ENCODE assay signal across 11 cellular contexts in the genomic region with DNA sequence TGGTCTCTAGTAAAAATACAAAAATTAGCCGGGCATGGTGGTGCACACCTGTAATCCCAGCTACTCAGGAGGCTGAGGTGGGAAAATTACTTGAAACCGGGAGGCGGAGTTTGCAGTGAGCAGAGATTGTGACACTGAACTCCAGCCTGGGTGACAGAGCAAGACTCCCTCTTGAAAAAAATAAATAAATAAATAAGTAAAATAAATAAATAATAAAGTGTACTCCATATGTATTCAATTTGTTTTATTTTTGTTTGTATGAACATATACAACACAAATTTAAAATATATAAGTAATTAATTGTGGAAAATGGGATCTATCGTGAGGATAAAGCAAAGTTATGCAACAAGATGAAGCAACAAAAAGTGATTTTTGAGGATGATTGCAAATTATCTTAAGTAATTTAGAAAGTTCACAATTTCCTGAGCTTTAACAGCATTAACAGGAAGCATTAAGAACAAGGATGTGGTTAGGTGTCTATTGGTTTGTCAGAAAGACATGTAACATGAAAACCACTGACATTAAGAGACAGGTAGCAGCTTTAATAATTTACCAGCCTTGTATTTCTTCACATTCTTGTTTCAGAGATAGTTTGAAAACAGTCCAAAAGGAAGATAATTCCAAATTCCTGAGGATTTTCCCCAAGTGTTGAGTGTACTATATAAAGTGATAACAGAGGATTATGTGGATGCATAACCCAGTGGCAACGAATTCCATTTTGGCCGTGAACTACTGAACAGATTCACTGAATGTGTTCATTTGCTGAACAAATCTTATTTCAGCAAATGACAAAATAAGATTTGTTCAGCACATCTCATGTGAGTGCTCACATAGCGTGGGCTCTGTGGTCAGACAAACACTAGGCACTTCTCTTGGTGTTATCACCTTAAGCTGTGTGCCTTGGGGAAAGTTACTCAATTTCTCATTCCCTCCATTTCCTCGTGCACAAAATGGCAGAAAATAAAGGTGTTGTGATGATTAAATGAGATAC.
DNase-seq lines count a peak whose midpoint lies in the region; ATAC-seq, FAIRE-seq and TF ChIP-seq lines count a peak whose summit lies in the region.
"Had no signal": no experiment of that assay in that cellular context is flagged by ENCODE, and none has a peak within 500 bp of the region (broad histone marks: within the 10 kb centered on the region; RNA-seq: fewer than 3 reads in every experiment).

No MANE protein-coding gene starts in this region.

- H4K20me1 ChIP-seq in astrocyte (ENCODE audit: insufficient read depth, low read length): no peaks in the 10 kb centered on the region

- CTCF ChIA-PET in activated naive CD4-positive, alpha-beta T cell treated with anti-CD3 and anti-CD28 coated beads for 36 hours (lab: Charles Lee): interaction anchor here (1.1 to 1.4 kb wide), 3 partner anchors 9 to 209 kb away, joined by 3 to 7 read pairs (median 4); no protein-coding TSS in a partner anchor

- DNase-seq in activated naive CD4-positive, alpha-beta T cell treated with anti-CD3 and anti-CD28 coated beads for 36 hours: no peak
- DNase-seq in activated naive CD4-positive, alpha-beta T cell treated with anti-CD3 and anti-CD28 coated beads, Interleukin-2, amount 50 U/mL, for 16 hours: no peak
- DNase-seq in astrocyte (ENCODE audit: low read depth) (peak; percentile 29), upper lobe of right lung (no peak), suprapubic skin (ENCODE audit: low spot score in 2 of 2) (no peak), anterior cingulate cortex (lab: John Stamatoyannopoulos, UW) (no peak), GM19240 (ENCODE audit: insufficient read length, low spot score) (no peak)
- DNase-seq: dorsolateral prefrontal cortex, NCI-H69 had no signal

- no peaks in the 10 kb centered on the region for H3K79me2 ChIP-seq in astrocyte (ENCODE audit: insufficient read depth, low read length)

- no peak for FAIRE-seq in astrocyte (lab: Jason Lieb, UNC)

- no peak overlapping the region for H3K9ac ChIP-seq in astrocyte (ENCODE audit: low read length)

- no peak for TF ChIP-seq CTCF in astrocyte (IDR thresholded peaks at IDR 0.05; ENCODE audit: insufficient read depth, low read depth, low read length)
- TF ChIP-seq CTCF in upper lobe of right lung (IDR thresholded peaks at IDR 0.05): no peak
- no peak for TF ChIP-seq CTCF in suprapubic skin (IDR thresholded peaks at IDR 0.05)

- H3K4me1 ChIP-seq in astrocyte (ENCODE audit: insufficient read depth, low read length) (no peaks in the 10 kb centered on the region), upper lobe of right lung (no peaks in the 10 kb centered on the region), suprapubic skin (no peaks in the 10 kb centered on the region)

- WGBS in suprapubic skin: 81% methylated on average over 8 of the region's 8 CpGs

- no peaks in the 10 kb centered on the region for H3K36me3 ChIP-seq in KOPT-K1 (ENCODE audit: insufficient read depth, low read length)
- no peaks in the 10 kb centered on the region for H3K36me3 ChIP-seq in astrocyte (ENCODE audit: insufficient read depth, low read length)
- H3K36me3 ChIP-seq in upper lobe of right lung: no peaks in the 10 kb centered on the region
- H3K36me3 ChIP-seq in suprapubic skin: no peaks in the 10 kb centered on the region

- no peaks in the 10 kb centered on the region for H3K27me3 Mint-ChIP-seq in activated naive CD4-positive, alpha-beta T cell treated with anti-CD3 and anti-CD28 coated beads for 36 hours (ENCODE audit: low read depth)
- H3K27me3 Mint-ChIP-seq in astrocyte (ENCODE audit: low read depth, unreplicated experiment): no peaks in the 10 kb centered on the region

- peak overlapping the region; percentile 90 for H3K27ac Mint-ChIP-seq in activated naive CD4-positive, alpha-beta T cell treated with anti-CD3 and anti-CD28 coated beads for 36 hours
- no peak overlapping the region for H3K27ac Mint-ChIP-seq in astrocyte (ENCODE audit: unreplicated experiment)

- H2AFZ ChIP-seq in astrocyte (ENCODE audit: low read depth, low read length): no peak overlapping the region

- H3K4me3 Mint-ChIP-seq in activated naive CD4-positive, alpha-beta T cell treated with anti-CD3 and anti-CD28 coated beads for 36 hours: peak overlapping the region; percentile 18
- H3K4me3 Mint-ChIP-seq in astrocyte (ENCODE audit: unreplicated experiment): no peak overlapping the region

- TF ChIP-seq POLR2A in suprapubic skin (IDR thresholded peaks at IDR 0.05): no peak

- no peak overlapping the region for H3K4me2 ChIP-seq in astrocyte (ENCODE audit: low read length)

- peaks cover 57% of the 10 kb centered on the region for H3K9me3 Mint-ChIP-seq in activated naive CD4-positive, alpha-beta T cell treated with anti-CD3 and anti-CD28 coated beads for 36 hours
- peaks cover 6% of the 10 kb centered on the region for H3K9me3 Mint-ChIP-seq in astrocyte (ENCODE audit: unreplicated experiment)

- peaks cover 92% of the 10 kb centered on the region for H3K9me3 ChIP-seq in KOPT-K1 (ENCODE audit: insufficient read depth, low read length, poor library complexity, severe bottlenecking)
- no peaks in the 10 kb centered on the region for H3K9me3 ChIP-seq in astrocyte (ENCODE audit: insufficient read depth, low read depth, low read length)
- no peaks in the 10 kb centered on the region for H3K9me3 ChIP-seq in upper lobe of right lung
- no peaks in the 10 kb centered on the region for H3K9me3 ChIP-seq in suprapubic skin

- H3K27ac ChIP-seq in KOPT-K1 (ENCODE audit: low read depth, low read length, poor library complexity, severe bottlenecking) (peak overlapping the region; percentile 92), astrocyte (ENCODE audit: low read depth, low read length) (no peak overlapping the region), upper lobe of right lung (no peak overlapping the region), suprapubic skin (no peak overlapping the region)
- H3K27ac ChIP-seq: C4-2B, dorsolateral prefrontal cortex had no signal

- TF ChIP-seq EP300 in suprapubic skin (IDR thresholded peaks at IDR 0.05): no peak

- peak; percentile 51 for ATAC-seq in upper lobe of right lung

- intact Hi-C loops in activated naive CD4-positive, alpha-beta T cell treated with anti-CD3 and anti-CD28 coated beads for 36 hours (cut with micrococcal nuclease): loop anchor here (1.0 to 10.0 kb wide), 3 partner anchors 15 to 244 kb away; no protein-coding TSS in a partner anchor
- intact Hi-C loops in upper lobe of right lung (cut with DNase I): no loop called here

- H3K36me3 Mint-ChIP-seq in activated naive CD4-positive, alpha-beta T cell treated with anti-CD3 and anti-CD28 coated beads for 36 hours (ENCODE audit: low read depth): peaks cover 70% of the 10 kb centered on the region
- H3K36me3 Mint-ChIP-seq in astrocyte (ENCODE audit: low read depth, unreplicated experiment): no peaks in the 10 kb centered on the region

- H3K4me1 Mint-ChIP-seq in activated naive CD4-positive, alpha-beta T cell treated with anti-CD3 and anti-CD28 coated beads for 36 hours (ENCODE audit: low read depth): peaks cover 54% of the 10 kb centered on the region
- H3K4me1 Mint-ChIP-seq in astrocyte (ENCODE audit: low read depth, unreplicated experiment): no peaks in the 10 kb centered on the region

- H3K4me3 ChIP-seq in astrocyte (ENCODE audit: insufficient read depth, low read depth, low read length) (no peak overlapping the region), upper lobe of right lung (no peak overlapping the region), suprapubic skin (no peak overlapping the region)
- H3K4me3 ChIP-seq: dorsolateral prefrontal cortex had no signal

- H3K27me3 ChIP-seq in astrocyte (ENCODE audit: insufficient read depth, low read length): no peaks in the 10 kb centered on the region
- H3K27me3 ChIP-seq in upper lobe of right lung: no peaks in the 10 kb centered on the region
- H3K27me3 ChIP-seq in suprapubic skin: no peaks in the 10 kb centered on the region
- H3K27me3 ChIP-seq: dorsolateral prefrontal cortex had no signal
